In genomic region chr9:75866273-75866871, GRCh38 we compare ENCODE assay signal across 8 cellular contexts. TPM values are rescaled to one million over a fixed set of nuclear protein-coding genes. Genes with fewer than 3 reads are reported as not detected.
DNase-seq lines count a peak whose midpoint lies in the region; ATAC-seq and TF ChIP-seq lines count a peak whose summit lies in the region.

No MANE protein-coding gene starts in this region.

- H3K9me3 ChIP-seq in uterus: no peaks in the 10 kb centered on the region

- no peaks in the 10 kb centered on the region for H3K27me3 ChIP-seq in uterus

- no peaks in the 10 kb centered on the region for H3K36me3 ChIP-seq in uterus

- TF ChIP-seq RAD21 in Ishikawa (IDR thresholded peaks at IDR 0.05; ENCODE audit: low read depth): peak; percentile 48

- no peaks in the 10 kb centered on the region for H3K4me1 ChIP-seq in uterus

- H3K4me3 ChIP-seq in AG09309 (ENCODE audit: control insufficient read depth, low read depth, low read length) (no peak overlapping the region), uterus (no peak overlapping the region)

- TF ChIP-seq EP300 in Ishikawa (IDR thresholded peaks at IDR 0.05; ENCODE audit: borderline replicate concordance): no peak

- ATAC-seq in HG02763 (IDR thresholded peaks at IDR 0.05; ENCODE audit: unreplicated experiment): no peak

- no peak for TF ChIP-seq POLR2A in uterus (IDR thresholded peaks at IDR 0.05)

- H3K27ac ChIP-seq in uterus: no peak overlapping the region

- TF ChIP-seq CTCF in AG09309 (IDR thresholded peaks at IDR 0.05; ENCODE audit: control insufficient read depth, insufficient read depth, low read depth, low read length, missing control alignments) (peak; percentile 66), GM10266 (IDR thresholded peaks at IDR 0.05; ENCODE audit: control insufficient read depth, insufficient read depth, low read depth, missing control alignments) (peak; percentile 70), uterus (IDR thresholded peaks at IDR 0.05) (peak; percentile 58 to 70 (median 62))

- intact Hi-C loops in uterus (cut with DNase I; ENCODE audit: low total_unique reads): no loop called here

- DNase-seq in AG09309 (ENCODE audit: low read depth) (no peak), GM10266 (ENCODE audit: extremely low spot score) (no peak), SW480 (ENCODE audit: low spot score) (peak; percentile 43), midbrain (lab: John Stamatoyannopoulos, UW) (peak; percentile 72), uterus (peak in 1 of 2 donors; percentile 47)
- peak; percentile 13 for DNase-seq in effector CD4-positive, alpha-beta T cell

TF ChIP-seq in Ishikawa, 13 proteins besides CTCF, POLR2A, EP300 and RAD21:
- no peak for TF ChIP-seq TCF12 (IDR thresholded peaks at IDR 0.05; ENCODE audit: low read depth)

RNA-seq across cellular contexts. Expression of gene PCSK5, which starts 24.1 kb away (rescaled TPM):
- total RNA-seq in uterus: 10 to 100 TPM in 2 of 4 donors, 1 to 10 TPM in 2; 6.5 to 24.3 (median 12.4) TPM

Comparison
In these comparisons a context has a peak if more than half of its experiments do, and no peak if none do; other contexts are left out.
1. DNase-seq: peak in SW480 (single experiment), effector CD4-positive, alpha-beta T cell (single experiment) and midbrain (single experiment); none in AG09309 (single experiment) and GM10266 (single experiment).
2. Peak in every context shown above with its lines, with median percentiles within 50 percentile points of each other: CTCF ChIP-seq.